In genomic region chr15:63221346-63221745, GRCh38 we compare ENCODE assay signal across 14 cellular contexts. TPM values are rescaled to one million over a fixed set of nuclear protein-coding genes. Genes with fewer than 3 reads are reported as not detected.
DNase-seq lines count a peak whose midpoint lies in the region; ATAC-seq and TF ChIP-seq lines count a peak whose summit lies in the region.
"Had no signal": no experiment of that assay in that cellular context is flagged by ENCODE, and none has a peak within 500 bp of the region (broad histone marks: within the 10 kb centered on the region; RNA-seq: fewer than 3 reads in every experiment).

No MANE protein-coding gene starts in this region.

- H2AK9ac ChIP-seq in IMR-90 (replicated peaks; ENCODE audit: low read depth, low read length, poor library complexity), result peak overlapping the region; percentile 39

- ATAC-seq in IMR-90 (ENCODE audit: low read depth) (peak; percentile 56), left lung (peak; percentile 62), WTC11 (no peak), foreskin keratinocyte (no peak)
- ATAC-seq in stimulated activated effector memory CD8-positive, alpha-beta T cell treated with anti-CD3 and anti-CD28 coated beads, Interleukin-12 subunit alpha, Interleukin-12 subunit beta, amount 100 ng/mL, for 72 hours, result no peak
- ATAC-seq: activated naive CD8-positive, alpha-beta T cell treated with anti-CD3 and anti-CD28 coated beads, Interleukin-2, amount 50 U/mL, for 24 hours; naive thymus-derived CD8-positive, alpha-beta T cell had no signal

- H3K4me3 Mint-ChIP-seq in stimulated activated effector memory CD8-positive, alpha-beta T cell treated with anti-CD3 and anti-CD28 coated beads, Interleukin-12 subunit alpha, Interleukin-12 subunit beta, amount 100 ng/mL, for 72 hours, result no peak overlapping the region
- no peak overlapping the region for H3K4me3 Mint-ChIP-seq in WTC11
- H3K4me3 Mint-ChIP-seq: activated naive CD8-positive, alpha-beta T cell treated with anti-CD3 and anti-CD28 coated beads, Interleukin-2, amount 50 U/mL, for 24 hours; H9; naive thymus-derived CD8-positive, alpha-beta T cell had no signal

- CTCF ChIA-PET in IMR-90 (lab: Yijun Ruan, JAX) (no interaction called here), WTC11 (lab: Charles Lee) (interaction anchor here (0.7 kb wide), 1 partner anchor 181 kb away, joined by 3 read pairs; no protein-coding TSS in a partner anchor)

- H3K27ac Mint-ChIP-seq in stimulated activated effector memory CD8-positive, alpha-beta T cell treated with anti-CD3 and anti-CD28 coated beads, Interleukin-12 subunit alpha, Interleukin-12 subunit beta, amount 100 ng/mL, for 72 hours, result peak overlapping the region; percentile 13
- H3K27ac Mint-ChIP-seq in WTC11, result no peak overlapping the region
- H3K27ac Mint-ChIP-seq: activated naive CD8-positive, alpha-beta T cell treated with anti-CD3 and anti-CD28 coated beads, Interleukin-2, amount 50 U/mL, for 24 hours; H9 had no signal

- H4K20me1 ChIP-seq in IMR-90 (ENCODE audit: insufficient read depth, low read length), result no peaks in the 10 kb centered on the region

- no peak overlapping the region for H2BK20ac ChIP-seq in IMR-90 (ENCODE audit: low read depth, low read length)

- H3K14ac ChIP-seq in IMR-90 (replicated peaks; ENCODE audit: low read depth, low read length), result 0 out of 2 replicates have a peak overlapping the region, but pooled peaks have one; percentile 46

- TF ChIP-seq CTCF in IMR-90 (conservative IDR thresholded peaks at IDR 0.05; ENCODE audit: low read depth, low read length), result no peak
- TF ChIP-seq CTCF in left lung (IDR thresholded peaks at IDR 0.05), result no peak
- TF ChIP-seq CTCF in WTC11 (IDR thresholded peaks at IDR 0.05), result no peak
- no peak for TF ChIP-seq CTCF in foreskin keratinocyte (conservative IDR thresholded peaks at IDR 0.05)

- H3K9ac ChIP-seq in IMR-90 (ENCODE audit: low read depth, low read length), result no peak overlapping the region
- no peak overlapping the region for H3K9ac ChIP-seq in mesendoderm (ENCODE audit: low read length)

- no peaks in the 10 kb centered on the region for H3K36me3 ChIP-seq in IMR-90 (ENCODE audit: control insufficient read depth, insufficient read depth, low read length)
- H3K36me3 ChIP-seq in left lung, result no peaks in the 10 kb centered on the region
- no peaks in the 10 kb centered on the region for H3K36me3 ChIP-seq in mesendoderm (ENCODE audit: control insufficient read depth, insufficient read depth, low read length)

- H3K4ac ChIP-seq in IMR-90 (ENCODE audit: low read depth, low read length), result peak overlapping the region; percentile 30; the same call in 1 of the 2 replicates
- no peak overlapping the region for H3K4ac ChIP-seq in mesendoderm (ENCODE audit: low read depth, low read length)

- peaks cover 4% of the 10 kb centered on the region for H3K9me1 ChIP-seq in IMR-90 (ENCODE audit: insufficient read depth, low read length)

- H4K5ac ChIP-seq in IMR-90 (ENCODE audit: low read depth, low read length), result no peak overlapping the region
- no peak overlapping the region for H4K5ac ChIP-seq in mesendoderm (ENCODE audit: low read length)

- H3K9me3 ChIP-seq in IMR-90 (ENCODE audit: control insufficient read depth, insufficient read depth, low read length), result no peaks in the 10 kb centered on the region
- no peaks in the 10 kb centered on the region for H3K9me3 ChIP-seq in left lung

- in situ Hi-C loops in IMR-90 (cut with MboI; ENCODE audit: low sequenced_read_pairs), result no loop called here

- no TSS peak for BruUV-seq in IMR-90 (replicated peaks; lab: Mats Ljungman, UMichigan)

- H3K4me1 Mint-ChIP-seq in stimulated activated effector memory CD8-positive, alpha-beta T cell treated with anti-CD3 and anti-CD28 coated beads, Interleukin-12 subunit alpha, Interleukin-12 subunit beta, amount 100 ng/mL, for 72 hours, result peaks cover 43% of the 10 kb centered on the region
- H3K4me1 Mint-ChIP-seq in WTC11, result peaks cover 7% of the 10 kb centered on the region

- no peak overlapping the region for H3K4me2 ChIP-seq in IMR-90 (ENCODE audit: low read depth, low read length)
- H3K4me2 ChIP-seq in mesendoderm (ENCODE audit: low read length), result no peak overlapping the region

- intact Hi-C loops in IMR-90 (cut with micrococcal nuclease) (no loop called here), left lung (cut with DNase I) (no loop called here)

- no peaks in the 10 kb centered on the region for H3K79me2 ChIP-seq in mesendoderm (ENCODE audit: control insufficient read depth, insufficient read depth, low read length)

- H2BK120ac ChIP-seq in IMR-90 (ENCODE audit: low read depth, low read length), result no peak overlapping the region
- no peak overlapping the region for H2BK120ac ChIP-seq in mesendoderm (ENCODE audit: low read depth, low read length)

- no peak overlapping the region for H2BK5ac ChIP-seq in IMR-90 (ENCODE audit: low read depth, low read length, poor library complexity, severe bottlenecking)
- no peak overlapping the region for H2BK5ac ChIP-seq in mesendoderm (ENCODE audit: low read length)

- H4K91ac ChIP-seq in IMR-90 (ENCODE audit: insufficient read depth, low read depth, low read length), result no peak overlapping the region

- no peak overlapping the region for H4K8ac ChIP-seq in IMR-90 (ENCODE audit: low read depth in 2 of 2, low read length in 2 of 2)
- H4K8ac ChIP-seq in mesendoderm (ENCODE audit: low read depth, low read length), result no peak overlapping the region

- H3K9me3 Mint-ChIP-seq in stimulated activated effector memory CD8-positive, alpha-beta T cell treated with anti-CD3 and anti-CD28 coated beads, Interleukin-12 subunit alpha, Interleukin-12 subunit beta, amount 100 ng/mL, for 72 hours, result no peaks in the 10 kb centered on the region
- H3K9me3 Mint-ChIP-seq in WTC11, result no peaks in the 10 kb centered on the region
- H3K9me3 Mint-ChIP-seq: activated naive CD8-positive, alpha-beta T cell treated with anti-CD3 and anti-CD28 coated beads, Interleukin-2, amount 50 U/mL, for 24 hours; H9; naive thymus-derived CD8-positive, alpha-beta T cell had no signal

- no peaks in the 10 kb centered on the region for H3K27me3 Mint-ChIP-seq in WTC11 (ENCODE audit: low read depth)
- H3K27me3 Mint-ChIP-seq: activated naive CD8-positive, alpha-beta T cell treated with anti-CD3 and anti-CD28 coated beads, Interleukin-2, amount 50 U/mL, for 24 hours; naive thymus-derived CD8-positive, alpha-beta T cell had no signal

- no peak overlapping the region for H3K18ac ChIP-seq in IMR-90 (ENCODE audit: low read depth, low read length)
- H3K18ac ChIP-seq in mesendoderm (ENCODE audit: low read length), result no peak overlapping the region

- H3K4me3 ChIP-seq in IMR-90 (ENCODE audit: insufficient read depth, low read depth, low read length) (no peak overlapping the region), left lung (no peak overlapping the region), mesendoderm (ENCODE audit: low read length) (no peak overlapping the region)

- POLR2A ChIA-PET in IMR-90 (lab: Charles Lee; ENCODE audit: unreplicated experiment), result interaction anchor here (0.6 kb wide), 1 partner anchor 72 kb away, joined by 7 read pairs; no protein-coding TSS in a partner anchor
- POLR2A ChIA-PET in WTC11 (lab: Charles Lee), result no interaction called here

- H3K27ac ChIP-seq in IMR-90 (ENCODE audit: insufficient read depth, low read length) (no peak overlapping the region), left lung (peak overlapping the region; percentile 23 to 71), mesendoderm (ENCODE audit: low read depth, low read length) (no peak overlapping the region), foreskin keratinocyte (no peak overlapping the region)

- TF ChIP-seq RAD21 in IMR-90 (IDR thresholded peaks at IDR 0.05; ENCODE audit: low read length), result no peak

- TF ChIP-seq POLR2A in IMR-90 (IDR thresholded peaks at IDR 0.05; ENCODE audit: low read depth, low read length), result no peak

- peaks cover 34 to 49% of the 10 kb centered on the region in 2 experiments for H3K79me1 ChIP-seq in IMR-90 (ENCODE audit: low read depth in 1 of 2, low read length in 2 of 2)
- H3K79me1 ChIP-seq in mesendoderm (ENCODE audit: low read length), result peaks cover 2% of the 10 kb centered on the region

- WGBS in IMR-90 (ENCODE audit: extremely low coverage in 2 of 2, insufficient read length in 1 of 2), 2 experiments, result no CpG with 5 or more reads among the region's 3 CpGs
- no CpG with 5 or more reads among the region's 3 CpGs for whole genome bisulfite sequencing in mesendoderm (ENCODE audit: extremely low coverage, insufficient coverage, low lambda C conversion rate)

- DNase-seq in IMR-90, result peak; percentile 37
- peak; percentile 85 for DNase-seq in dermis blood vessel endothelial cell
- peak in 1 of 2 donors; percentile 50 for DNase-seq in left lung
- no peak for DNase-seq in stimulated activated effector memory CD8-positive, alpha-beta T cell treated with anti-CD3 and anti-CD28 coated beads, Interleukin-12 subunit alpha, Interleukin-12 subunit beta, amount 100 ng/mL, for 72 hours (ENCODE audit: low spot score in 2 of 2)
- no peak for DNase-seq in mesendoderm
- no peak for DNase-seq in WTC11 (ENCODE audit: low spot score)
- DNase-seq in foreskin keratinocyte, result no peak
- DNase-seq in KG1 (lab: John Stamatoyannopoulos, UW), result no peak
- DNase-seq: activated CD8-positive, alpha-beta memory T cell treated with anti-CD3 and anti-CD28 coated beads for 24 hours; activated naive CD8-positive, alpha-beta T cell treated with anti-CD3 and anti-CD28 coated beads, Interleukin-2, amount 50 U/mL, for 24 hours; H9; hypothalamus; naive thymus-derived CD8-positive, alpha-beta T cell; OCI-M1 had no signal

- H3K56ac ChIP-seq in IMR-90 (ENCODE audit: extremely low read depth, insufficient read depth, low read length), result no peak overlapping the region
- H3K56ac ChIP-seq in mesendoderm (ENCODE audit: low read length), result no peak overlapping the region

- peaks cover 2% of the 10 kb centered on the region for H3K4me1 ChIP-seq in IMR-90 (ENCODE audit: control insufficient read depth, insufficient read depth, low read length)
- H3K4me1 ChIP-seq in left lung, result peaks cover 21 to 97% of the 10 kb centered on the region in 2 donors
- H3K4me1 ChIP-seq in mesendoderm (ENCODE audit: control insufficient read depth, low read depth, low read length), result no peaks in the 10 kb centered on the region
- H3K4me1 ChIP-seq in foreskin keratinocyte, result peaks cover 28% of the 10 kb centered on the region

- H3K23ac ChIP-seq in IMR-90 (ENCODE audit: low read depth, low read length) (peak overlapping the region; percentile 19; the same call in 1 of the 2 replicates), mesendoderm (ENCODE audit: low read length) (no peak overlapping the region)

- 0 out of 3 replicates have a peak overlapping the region, but pooled peaks have one; percentile 21 for H2BK15ac ChIP-seq in IMR-90 (ENCODE audit: low read depth, low read length)
- H2BK15ac ChIP-seq in mesendoderm (replicated peaks; ENCODE audit: low read depth), result no peak overlapping the region

- dilution Hi-C loops in IMR-90 (cut with HindIII; ENCODE audit: low sequenced_read_pairs, unreplicated experiment), result no loop called here

- H2AK5ac ChIP-seq in IMR-90 (ENCODE audit: low read depth, low read length) (peak overlapping the region; percentile 66; the same call in 1 of the 2 replicates), mesendoderm (ENCODE audit: low read length) (no peak overlapping the region)

- peaks cover 76% of the 10 kb centered on the region for H3K36me3 Mint-ChIP-seq in stimulated activated effector memory CD8-positive, alpha-beta T cell treated with anti-CD3 and anti-CD28 coated beads, Interleukin-12 subunit alpha, Interleukin-12 subunit beta, amount 100 ng/mL, for 72 hours
- no peaks in the 10 kb centered on the region for H3K36me3 Mint-ChIP-seq in WTC11

- H3K27me3 ChIP-seq in IMR-90 (ENCODE audit: control insufficient read depth, insufficient read depth, low read length) (no peaks in the 10 kb centered on the region), left lung (no peaks in the 10 kb centered on the region), mesendoderm (ENCODE audit: insufficient read depth, low read length, poor library complexity) (no peaks in the 10 kb centered on the region), foreskin keratinocyte (no peaks in the 10 kb centered on the region)

- H2AFZ ChIP-seq in IMR-90 (replicated peaks; ENCODE audit: low read length, poor library complexity), result no peak overlapping the region

RNA-seq across cellular contexts. Expression of gene RAB8B, which starts 31.9 kb away (rescaled TPM):
- total RNA-seq in IMR-90 (2012; rRNA removed), result 29.4 and 66.4 TPM in 2 replicates
- polyA plus RNA-seq in IMR-90 (2012; rRNA removed), result 19.4 and 24.6 TPM in 2 replicates
- 1.6 and 2.2 TPM in 2 replicates for polyA plus RNA-seq in IMR-90 (2012; cell fraction: cytosol; rRNA removed)
- polyA plus RNA-seq in IMR-90 (2012; cell fraction: nucleus; rRNA removed; ENCODE audit: low replicate concordance), result 0.63 and 7.6 TPM in 2 replicates
- 81.5 and 95.7 TPM in 2 replicates for total RNA-seq in dermis blood vessel endothelial cell
- 10 to 100 TPM; 45.1 to 60.2 TPM for total RNA-seq in left lung
- polyA plus RNA-seq in mesendoderm (2013, experiment 1 of 2), result 47.0 TPM
- 45.5 TPM for polyA plus RNA-seq in mesendoderm (2013, experiment 2 of 2)
- 30.5 to 34.6 TPM (median 32.5 TPM) in 3 replicates for total RNA-seq in WTC11 (2021)
- 18.9 and 20.4 TPM in 2 replicates for total RNA-seq in foreskin keratinocyte
- 4.5 and 5.1 TPM in 2 replicates for polyA plus RNA-seq in foreskin keratinocyte

RNA-seq across cellular contexts. Expression of gene APH1B, which starts 56.1 kb away (rescaled TPM):
- total RNA-seq in IMR-90 (2012; rRNA removed) (7.7 and 10.6 TPM in 2 replicates), dermis blood vessel endothelial cell (24.2 and 28.2 TPM in 2 replicates), left lung (10 to 100 TPM; 24.0 to 32.2 TPM), WTC11 (2021) (22.0 to 27.5 TPM (median 25.0 TPM) in 3 replicates), foreskin keratinocyte (5.3 and 5.7 TPM in 2 replicates)
- polyA plus RNA-seq in IMR-90 (2012; rRNA removed) (5.1 and 7.0 TPM in 2 replicates), foreskin keratinocyte (6.6 and 7.7 TPM in 2 replicates)
- polyA plus RNA-seq in IMR-90 (2012; cell fraction: cytosol; rRNA removed), result 2.7 and 3.8 TPM in 2 replicates
- 2.8 and 16.0 TPM in 2 replicates for polyA plus RNA-seq in IMR-90 (2012; cell fraction: nucleus; rRNA removed; ENCODE audit: low replicate concordance)
- 7.5 TPM for polyA plus RNA-seq in mesendoderm (2013, experiment 1 of 2)
- polyA plus RNA-seq in mesendoderm (2013, experiment 2 of 2), result 6.9 TPM

Comparison
In these comparisons a context has a peak if more than half of its experiments do, and no peak if none do; other contexts are left out.
1. ATAC-seq: peak in IMR-90 (single experiment) and left lung (single experiment); none in stimulated activated effector memory CD8-positive, alpha-beta T cell treated with anti-CD3 and anti-CD28 coated beads, Interleukin-12 subunit alpha, Interleukin-12 subunit beta, amount 100 ng/mL, for 72 hours (single experiment), WTC11 (single experiment) and foreskin keratinocyte (single experiment).
2. DNase-seq: peak in IMR-90 (single experiment) and dermis blood vessel endothelial cell (single experiment); none in stimulated activated effector memory CD8-positive, alpha-beta T cell treated with anti-CD3 and anti-CD28 coated beads, Interleukin-12 subunit alpha, Interleukin-12 subunit beta, amount 100 ng/mL, for 72 hours (0 of 2), mesendoderm (single experiment), WTC11 (single experiment), foreskin keratinocyte (0 of 2) and KG1 (single experiment).
3. H3K27ac ChIP-seq: peak in left lung (2 of 2); none in IMR-90 (single experiment), mesendoderm (single experiment) and foreskin keratinocyte (single experiment).